1 cellular context compared by ENCODE assay signal in the genomic region with DNA sequence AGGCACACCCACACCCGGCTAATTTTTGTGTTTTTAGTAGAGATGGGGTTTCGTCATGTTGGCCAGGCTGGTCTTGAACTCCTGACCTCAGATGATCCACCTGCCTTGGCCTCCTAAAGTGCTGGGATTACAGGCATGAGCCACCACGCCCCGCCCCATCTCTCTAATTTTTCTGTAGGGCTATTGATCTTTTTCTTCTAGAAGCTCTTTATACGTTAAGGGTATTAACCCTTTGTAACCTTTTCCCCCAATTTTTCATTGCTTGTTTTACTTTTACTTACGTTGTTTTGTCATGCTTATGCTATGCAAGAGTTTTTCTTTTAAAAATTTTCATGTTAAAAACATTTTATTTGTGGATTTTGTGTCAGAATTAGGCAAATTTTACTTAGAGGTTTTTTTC.
A peak's percentile ranks its signal among the peaks of the same experiment; 100 is the strongest.
TF ChIP-seq lines count a peak whose summit lies in the region.

No MANE protein-coding gene starts in this region.

TF ChIP-seq in HepG2, 621 proteins besides CTCF, POLR2A, EP300 and RAD21:
- 0 out of 2 replicates have a peak, but pooled peaks have one; percentile 29 for TF ChIP-seq ZNF816 (CRISPR knock-in tag; IDR thresholded peaks at IDR 0.05; ENCODE audit: borderline replicate concordance)
- TF ChIP-seq KLF12 (CRISPR knock-in tag; IDR thresholded peaks at IDR 0.05; ENCODE audit: borderline replicate concordance) = peak; percentile 51; the same call in 1 of the 2 replicates
- TF ChIP-seq, protein P1, sequence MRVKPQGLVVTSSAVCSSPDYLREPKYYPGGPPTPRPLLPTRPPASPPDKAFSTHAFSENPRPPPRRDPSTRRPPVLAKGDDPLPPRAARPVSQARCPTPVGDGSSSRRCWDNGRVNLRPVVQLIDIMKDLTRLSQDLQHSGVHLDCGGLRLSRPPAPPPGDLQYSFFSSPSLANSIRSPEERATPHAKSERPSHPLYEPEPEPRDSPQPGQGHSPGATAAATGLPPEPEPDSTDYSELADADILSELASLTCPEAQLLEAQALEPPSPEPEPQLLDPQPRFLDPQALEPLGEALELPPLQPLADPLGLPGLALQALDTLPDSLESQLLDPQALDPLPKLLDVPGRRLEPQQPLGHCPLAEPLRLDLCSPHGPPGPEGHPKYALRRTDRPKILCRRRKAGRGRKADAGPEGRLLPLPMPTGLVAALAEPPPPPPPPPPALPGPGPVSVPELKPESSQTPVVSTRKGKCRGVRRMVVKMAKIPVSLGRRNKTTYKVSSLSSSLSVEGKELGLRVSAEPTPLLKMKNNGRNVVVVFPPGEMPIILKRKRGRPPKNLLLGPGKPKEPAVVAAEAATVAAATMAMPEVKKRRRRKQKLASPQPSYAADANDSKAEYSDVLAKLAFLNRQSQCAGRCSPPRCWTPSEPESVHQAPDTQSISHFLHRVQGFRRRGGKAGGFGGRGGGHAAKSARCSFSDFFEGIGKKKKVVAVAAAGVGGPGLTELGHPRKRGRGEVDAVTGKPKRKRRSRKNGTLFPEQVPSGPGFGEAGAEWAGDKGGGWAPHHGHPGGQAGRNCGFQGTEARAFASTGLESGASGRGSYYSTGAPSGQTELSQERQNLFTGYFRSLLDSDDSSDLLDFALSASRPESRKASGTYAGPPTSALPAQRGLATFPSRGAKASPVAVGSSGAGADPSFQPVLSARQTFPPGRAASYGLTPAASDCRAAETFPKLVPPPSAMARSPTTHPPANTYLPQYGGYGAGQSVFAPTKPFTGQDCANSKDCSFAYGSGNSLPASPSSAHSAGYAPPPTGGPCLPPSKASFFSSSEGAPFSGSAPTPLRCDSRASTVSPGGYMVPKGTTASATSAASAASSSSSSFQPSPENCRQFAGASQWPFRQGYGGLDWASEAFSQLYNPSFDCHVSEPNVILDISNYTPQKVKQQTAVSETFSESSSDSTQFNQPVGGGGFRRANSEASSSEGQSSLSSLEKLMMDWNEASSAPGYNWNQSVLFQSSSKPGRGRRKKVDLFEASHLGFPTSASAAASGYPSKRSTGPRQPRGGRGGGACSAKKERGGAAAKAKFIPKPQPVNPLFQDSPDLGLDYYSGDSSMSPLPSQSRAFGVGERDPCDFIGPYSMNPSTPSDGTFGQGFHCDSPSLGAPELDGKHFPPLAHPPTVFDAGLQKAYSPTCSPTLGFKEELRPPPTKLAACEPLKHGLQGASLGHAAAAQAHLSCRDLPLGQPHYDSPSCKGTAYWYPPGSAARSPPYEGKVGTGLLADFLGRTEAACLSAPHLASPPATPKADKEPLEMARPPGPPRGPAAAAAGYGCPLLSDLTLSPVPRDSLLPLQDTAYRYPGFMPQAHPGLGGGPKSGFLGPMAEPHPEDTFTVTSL (CRISPR knock-in tag; IDR thresholded peaks at IDR 0.05; ENCODE audit: borderline replicate concordance) = 0 out of 2 replicates have a peak, but pooled peaks have one; percentile 20
- peak; percentile 83 for TF ChIP-seq ZNF652 (CRISPR knock-in tag; IDR thresholded peaks at IDR 0.05; ENCODE audit: borderline replicate concordance, low read depth)
- 0 out of 2 replicates have a peak, but pooled peaks have one; percentile 34 for TF ChIP-seq ZMYM3 (CRISPR knock-in tag; IDR thresholded peaks at IDR 0.05)
